Comparison of ENCODE assay signal across 10 cellular contexts in genomic region chr7:2517004-2517403, GRCh38. TPM values are rescaled to one million over a fixed set of nuclear protein-coding genes. Genes with fewer than 3 reads are reported as not detected.
DNase-seq lines count a peak whose midpoint lies in the region; ATAC-seq, FAIRE-seq and TF ChIP-seq lines count a peak whose summit lies in the region.
"Had no signal": no experiment of that assay in that cellular context is flagged by ENCODE, and none has a peak within 500 bp of the region (broad histone marks: within the 10 kb centered on the region; RNA-seq: fewer than 3 reads in every experiment).

No MANE protein-coding gene starts in this region.

- peak; percentile 87 for FAIRE-seq in G401.6 (lab: Jason Lieb, UNC)
- FAIRE-seq: colon had no signal

- H3K36me3 Mint-ChIP-seq in activated CD4-positive, alpha-beta T cell treated with anti-CD3 and anti-CD28 coated beads, Interleukin-2, amount 10 ng/mL, durations not matched to agents 7 days and 5 days (ENCODE audit: low read depth) = peaks cover 13% of the 10 kb centered on the region

- H3K4me3 Mint-ChIP-seq in activated CD4-positive, alpha-beta T cell treated with anti-CD3 and anti-CD28 coated beads, Interleukin-2, amount 10 ng/mL, durations not matched to agents 7 days and 5 days = no peak overlapping the region

- H3K27ac Mint-ChIP-seq in activated CD4-positive, alpha-beta T cell treated with anti-CD3 and anti-CD28 coated beads, Interleukin-2, amount 10 ng/mL, durations not matched to agents 7 days and 5 days = no peak overlapping the region

- H3F3A ChIP-seq in smooth muscle cell (ENCODE audit: low read depth) = peaks cover 27% of the 10 kb centered on the region

- no peaks in the 10 kb centered on the region for H3K9me3 Mint-ChIP-seq in activated CD4-positive, alpha-beta T cell treated with anti-CD3 and anti-CD28 coated beads, Interleukin-2, amount 10 ng/mL, durations not matched to agents 7 days and 5 days

- no peak for ATAC-seq in left cardiac atrium
- no peak for ATAC-seq in gastrocnemius medialis

- POLR2A ChIA-PET in activated CD4-positive, alpha-beta T cell treated with anti-CD3 and anti-CD28 coated beads, Interleukin-2, amount 10 ng/mL, durations not matched to agents 7 days and 5 days (lab: Charles Lee) = no interaction called here

- no peak overlapping the region for H3K4me3 ChIP-seq in SK-N-MC
- H3K4me3 ChIP-seq in fibroblast of mammary gland (ENCODE audit: control insufficient read depth, low read depth, low read length) = no peak overlapping the region
- H3K4me3 ChIP-seq in smooth muscle cell = no peak overlapping the region
- no peak overlapping the region for H3K4me3 ChIP-seq in gastrocnemius medialis

- intact Hi-C loops in left cardiac atrium (cut with DNase I) = no loop called here
- intact Hi-C loops in gastrocnemius medialis (cut with DNase I; ENCODE audit: low total_unique reads) = no loop called here

- H3K4me1 ChIP-seq in smooth muscle cell (ENCODE audit: low read depth) (peaks cover 31% of the 10 kb centered on the region), gastrocnemius medialis (peaks cover 0 to 14% of the 10 kb centered on the region in 2 donors)

- peaks cover 25% of the 10 kb centered on the region for H3K4me1 Mint-ChIP-seq in activated CD4-positive, alpha-beta T cell treated with anti-CD3 and anti-CD28 coated beads, Interleukin-2, amount 10 ng/mL, durations not matched to agents 7 days and 5 days

- no peaks in the 10 kb centered on the region for H3K9me3 ChIP-seq in SK-N-MC (ENCODE audit: low read depth, low read length)
- H3K9me3 ChIP-seq in smooth muscle cell (replicated peaks; ENCODE audit: low read depth) = no peaks in the 10 kb centered on the region
- no peaks in the 10 kb centered on the region for H3K9me3 ChIP-seq in gastrocnemius medialis

- TF ChIP-seq CTCF in fibroblast of mammary gland (conservative IDR thresholded peaks at IDR 0.05; ENCODE audit: control insufficient read depth, insufficient read depth, low read depth, low read length) (no peak), smooth muscle cell (IDR thresholded peaks at IDR 0.05; ENCODE audit: borderline replicate concordance, insufficient read depth, poor library complexity, severe bottlenecking) (no peak), gastrocnemius medialis (IDR thresholded peaks at IDR 0.05 in 4 of 5, conservative IDR thresholded peaks at IDR 0.05 in 1 of 5) (no peak)

- H3K36me3 ChIP-seq in SK-N-MC (ENCODE audit: insufficient read depth, low read length) (no peaks in the 10 kb centered on the region), smooth muscle cell (ENCODE audit: low read depth) (no peaks in the 10 kb centered on the region), gastrocnemius medialis (no peaks in the 10 kb centered on the region)

- H3K9ac ChIP-seq in SK-N-MC (ENCODE audit: insufficient read length) (no peak overlapping the region), smooth muscle cell (ENCODE audit: low read depth) (peak overlapping the region; percentile 62)

- WGBS in smooth muscle cell (ENCODE audit: low lambda C conversion rate) = 12% methylated on average over 8 of the region's 9 CpGs

- no peak for TF ChIP-seq POLR2A in gastrocnemius medialis (IDR thresholded peaks at IDR 0.05)

- H3K27me3 ChIP-seq in smooth muscle cell (ENCODE audit: low read depth) (no peaks in the 10 kb centered on the region), gastrocnemius medialis (peaks cover 14 to 17% (median 17%) of the 10 kb centered on the region in 3 donors)

- H2AFZ ChIP-seq in smooth muscle cell (ENCODE audit: low read depth) = no peak overlapping the region

- peak overlapping the region; percentile 94 for H3K4me2 ChIP-seq in smooth muscle cell

- H4K20me1 ChIP-seq in smooth muscle cell (ENCODE audit: low read depth) = peaks cover 21% of the 10 kb centered on the region

- in situ Hi-C loops in gastrocnemius medialis (cut with MboI; ENCODE audit: low sequenced_read_pairs in 4 of 4) = no loop called here

- no peaks in the 10 kb centered on the region for H3K27me3 Mint-ChIP-seq in activated CD4-positive, alpha-beta T cell treated with anti-CD3 and anti-CD28 coated beads, Interleukin-2, amount 10 ng/mL, durations not matched to agents 7 days and 5 days

- peaks cover 20% of the 10 kb centered on the region for H3K79me2 ChIP-seq in smooth muscle cell (ENCODE audit: low read depth)

- CTCF ChIA-PET in activated CD4-positive, alpha-beta T cell treated with anti-CD3 and anti-CD28 coated beads, Interleukin-2, amount 10 ng/mL, durations not matched to agents 7 days and 5 days (lab: Charles Lee) = interaction anchor here (1.3 to 1.5 kb wide), 2 partner anchors 9 to 43 kb away, joined by 3 read pairs; no protein-coding TSS in a partner anchor

- DNase-seq in SK-N-MC (ENCODE audit: low read depth, low spot score) (no peak), fibroblast of mammary gland (ENCODE audit: low read depth) (peak; percentile 88), smooth muscle cell (lab: John Stamatoyannopoulos, UW; ENCODE audit: unreplicated experiment) (no peak), left cardiac atrium (no peak), gastrocnemius medialis (no peak)
- DNase-seq in activated CD4-positive, alpha-beta T cell treated with anti-CD3 and anti-CD28 coated beads, Interleukin-2, amount 10 ng/mL, durations not matched to agents 7 days and 5 days = no peak
- no peak for DNase-seq in stimulated activated CD8-positive, alpha-beta memory T cell treated with anti-CD3 and anti-CD28 coated beads, Interleukin-4, amount 100 ng/mL, for 48 hours
- DNase-seq: SHP77 treated with DMSO at 0.1 percent for 48 hours had no signal

- H3K27ac ChIP-seq in SK-N-MC (0 out of 2 replicates have a peak overlapping the region, but pooled peaks have one; percentile 17), smooth muscle cell (ENCODE audit: low read depth) (peak overlapping the region; percentile 93), gastrocnemius medialis (no peak overlapping the region)

RNA-seq across cellular contexts. Expression of gene LFNG, which starts 2.6 kb away (rescaled TPM):
- total RNA-seq in smooth muscle cell = 9.8 and 19.5 TPM in 2 replicates
- polyA plus RNA-seq in smooth muscle cell = 6.0 and 7.9 TPM in 2 replicates
- 100 to 1,000 TPM in 1 of 2 experiments, 10 to 100 TPM in 1; 93.3 to 109 TPM for total RNA-seq in activated CD4-positive, alpha-beta T cell treated with anti-CD3 and anti-CD28 coated beads, Interleukin-2, amount 10 ng/mL, durations not matched to agents 7 days and 5 days
- 1 to 10 TPM; 8.7 to 9.2 TPM for total RNA-seq in left cardiac atrium
- 1 to 10 TPM; 1.0 to 5.9 (median 1.7) TPM for total RNA-seq in gastrocnemius medialis

RNA-seq across cellular contexts. Expression of gene BRAT1, which starts 38.3 kb away (rescaled TPM):
- 11.2 and 16.8 TPM in 2 replicates for total RNA-seq in smooth muscle cell
- 32.4 and 43.6 TPM in 2 replicates for polyA plus RNA-seq in smooth muscle cell
- 10 to 100 TPM; 40.0 to 43.9 TPM for total RNA-seq in activated CD4-positive, alpha-beta T cell treated with anti-CD3 and anti-CD28 coated beads, Interleukin-2, amount 10 ng/mL, durations not matched to agents 7 days and 5 days
- 10 to 100 TPM; 14.6 to 17.6 TPM for total RNA-seq in left cardiac atrium
- total RNA-seq in gastrocnemius medialis = 10 to 100 TPM; 15.3 to 36.4 (median 20.2) TPM

RNA-seq across cellular contexts. Expression of gene GRIFIN, which starts 40.8 kb away (rescaled TPM):
- total RNA-seq in smooth muscle cell (not detected in 2 replicates), left cardiac atrium (not detected), gastrocnemius medialis (not detected)
- polyA plus RNA-seq in smooth muscle cell = not detected in 2 replicates
- not detected for total RNA-seq in activated CD4-positive, alpha-beta T cell treated with anti-CD3 and anti-CD28 coated beads, Interleukin-2, amount 10 ng/mL, durations not matched to agents 7 days and 5 days

RNA-seq across cellular contexts. Expression of gene IQCE, which starts 41.8 kb away (rescaled TPM):
- total RNA-seq in smooth muscle cell (12.7 and 15.0 TPM in 2 replicates), left cardiac atrium (10 to 100 TPM; 11.5 to 12.0 TPM), gastrocnemius medialis (10 to 100 TPM in 1 of 4 donors, 1 to 10 TPM in 3; 6.3 to 11.5 (median 8.8) TPM)
- polyA plus RNA-seq in smooth muscle cell = 5.8 and 16.3 TPM in 2 replicates
- 10 to 100 TPM; 13.8 to 15.5 TPM for total RNA-seq in activated CD4-positive, alpha-beta T cell treated with anti-CD3 and anti-CD28 coated beads, Interleukin-2, amount 10 ng/mL, durations not matched to agents 7 days and 5 days

Comparison
In these comparisons a context has a peak if more than half of its experiments do, and no peak if none do; other contexts are left out.
1. H3K27ac ChIP-seq: peak in SK-N-MC (single experiment) and smooth muscle cell (single experiment); none in gastrocnemius medialis (0 of 4).